18 cellular contexts compared by ENCODE assay signal in the genomic region with DNA sequence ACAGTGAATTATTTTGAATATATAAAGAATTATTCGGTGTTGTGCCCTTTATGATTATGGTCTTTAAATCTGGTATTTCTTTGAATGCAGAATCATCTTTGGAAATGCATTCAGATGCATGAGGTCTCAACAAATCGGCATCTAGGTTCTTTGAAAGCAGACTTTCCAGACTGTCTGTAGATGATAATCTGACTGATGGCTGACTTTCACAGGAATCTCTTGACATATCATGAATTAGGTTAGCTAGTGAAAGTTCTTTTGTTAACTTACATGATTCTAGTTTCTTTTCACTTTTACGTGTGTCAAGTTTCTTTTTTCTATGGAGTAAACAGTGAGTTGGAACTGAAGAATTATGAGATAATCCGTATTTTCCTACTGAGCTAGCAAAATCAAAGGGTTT.
"Had no signal": no experiment of that assay in that cellular context is flagged by ENCODE, and none has a peak within 500 bp of the region (broad histone marks: within the 10 kb centered on the region; RNA-seq: fewer than 3 reads in every experiment).

No MANE protein-coding gene starts in this region.

- DNase-seq: activated CD4-positive, alpha-beta T cell treated with anti-CD3 and anti-CD28 coated beads for 4 hours; activated naive CD4-positive, alpha-beta T cell treated with anti-CD3 and anti-CD28 coated beads for 36 hours; amniotic stem cell; brain microvascular endothelial cell; esophagus squamous epithelium; foreskin fibroblast; heart left ventricle; left ventricle myocardium superior; mesendoderm; ovary; SJCRH30; stimulated activated CD4-positive, alpha-beta T cell treated with anti-CD3 and anti-CD28 coated beads, Interleukin-2, amount 100 ng/mL, for 48 hours; stimulated activated naive CD4-positive, alpha-beta T cell treated with Interleukin-2 at 50 U/mL for 16 hours; SW 1271; testis; upper lobe of right lung had no signal

- H3K4me1 Mint-ChIP-seq: neural progenitor cell had no signal

- H3K9me3 ChIP-seq: esophagus squamous epithelium, heart left ventricle, ovary, SJCRH30, testis, upper lobe of right lung had no signal

- H3K27ac ChIP-seq: brain microvascular endothelial cell, esophagus squamous epithelium, heart left ventricle, neural progenitor cell, ovary, SJCRH30, upper lobe of right lung, VCaP had no signal

- H3K27me3 ChIP-seq: brain microvascular endothelial cell, esophagus squamous epithelium, heart left ventricle, neural progenitor cell, ovary, SJCRH30, testis, upper lobe of right lung had no signal

- H3K9me3 Mint-ChIP-seq: activated naive CD4-positive, alpha-beta T cell treated with anti-CD3 and anti-CD28 coated beads for 36 hours; neural progenitor cell had no signal

- H3K4me1 ChIP-seq: esophagus squamous epithelium, neural progenitor cell, SJCRH30, testis, upper lobe of right lung had no signal

- H3K36me3 ChIP-seq: ovary had no signal

- H3K4me3 Mint-ChIP-seq: activated naive CD4-positive, alpha-beta T cell treated with anti-CD3 and anti-CD28 coated beads for 36 hours; neural progenitor cell had no signal

- ATAC-seq: heart left ventricle, left ventricle myocardium superior, upper lobe of right lung had no signal

- H3K4me3 ChIP-seq: esophagus squamous epithelium, heart left ventricle, neural progenitor cell, ovary, SJCRH30, testis, upper lobe of right lung had no signal

- H3K27ac Mint-ChIP-seq: activated naive CD4-positive, alpha-beta T cell treated with anti-CD3 and anti-CD28 coated beads for 36 hours; neural progenitor cell had no signal
